Comparison of ENCODE assay signal across 8 cellular contexts in the genomic region with DNA sequence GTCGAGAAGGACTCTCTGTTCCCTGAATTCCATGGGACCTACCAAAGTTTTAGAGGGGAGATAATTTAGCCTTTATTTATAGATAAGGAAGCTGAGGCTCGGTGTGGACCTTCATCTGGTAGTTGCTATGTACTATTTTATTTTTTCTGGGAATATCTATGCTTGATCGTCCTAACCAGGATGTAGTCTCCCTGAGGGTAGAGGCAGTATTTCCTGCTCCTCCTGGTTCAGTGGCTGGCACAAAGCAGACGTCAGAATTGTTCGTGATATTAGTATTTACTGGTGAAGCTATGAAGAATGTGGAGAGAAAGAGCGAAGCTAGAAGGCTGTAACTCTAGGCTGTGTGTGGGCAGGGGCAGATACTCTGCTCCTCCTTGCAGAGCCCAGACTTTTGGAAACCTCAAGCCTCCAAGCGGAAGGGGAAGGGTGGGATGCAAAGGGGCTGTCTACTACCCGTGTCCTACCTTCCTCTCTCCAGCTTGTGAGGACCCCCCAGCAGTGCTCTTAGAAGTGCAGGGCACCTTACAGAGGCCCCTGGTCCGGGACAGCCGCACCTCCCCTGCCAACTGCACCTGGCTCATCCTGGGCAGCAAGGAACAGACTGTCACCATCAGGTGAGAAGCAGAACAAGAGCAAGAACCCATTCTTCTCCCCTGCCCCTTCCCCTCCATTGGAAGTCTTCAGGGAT. TPM values are rescaled to one million over a fixed set of nuclear protein-coding genes. Genes with fewer than 3 reads are reported as not detected.
A peak's percentile ranks its signal among the peaks of the same experiment; 100 is the strongest.
DNase-seq lines count a peak whose midpoint lies in the region; ATAC-seq and TF ChIP-seq lines count a peak whose summit lies in the region.

No MANE protein-coding gene starts in this region.

- TF ChIP-seq POLR2A in HCT116 (IDR thresholded peaks at IDR 0.05; ENCODE audit: borderline replicate concordance, extremely low read depth, insufficient read depth, insufficient read length) (no peak), spleen (IDR thresholded peaks at IDR 0.05) (no peak)

- TSS peak; percentile 48 for BruUV-seq in HCT116 (replicated peaks; lab: Mats Ljungman, UMichigan)

- CTCF ChIA-PET in HCT116 (lab: Charles Lee) = interaction anchor here (0.6 to 3.8 kb wide), 12 partner anchors 11 to 303 kb away, joined by 3 to 51 read pairs (median 4); a partner anchor contains a TSS
- CTCF ChIA-PET in activated CD8-positive, alpha-beta T cell treated with anti-CD3 and anti-CD28 coated beads, Interleukin-2, amount 10 ng/mL, durations not matched to agents 7 days and 5 days (lab: Charles Lee) = interaction anchor here (0.9 to 6.7 kb wide), 29 partner anchors 10 to 372 kb away, joined by 3 to 152 read pairs (median 7); a partner anchor contains a TSS

- intact Hi-C loops in HCT116 (cut with micrococcal nuclease) = loop anchor here (1.0 to 5.0 kb wide), 3 partner anchors 13 to 44 kb away; a partner anchor contains a TSS
- intact Hi-C loops in spleen (cut with DNase I; ENCODE audit: low total_unique reads) = no loop called here

- ATAC-seq in HCT116 = no peak
- ATAC-seq in activated CD8-positive, alpha-beta T cell treated with anti-CD3 and anti-CD28 coated beads, Interleukin-2, amount 10 ng/mL, durations not matched to agents 7 days and 5 days = no peak
- ATAC-seq in HG03097 (IDR thresholded peaks at IDR 0.05; ENCODE audit: low FRiP score, unreplicated experiment) = no peak

- no peak for TF ChIP-seq RAD21 in HCT116 (IDR thresholded peaks at IDR 0.05; ENCODE audit: low read depth)

- no peak for DNase-seq in HCT116 (ENCODE audit: low read depth, low spot score)
- DNase-seq in activated CD8-positive, alpha-beta T cell treated with anti-CD3 and anti-CD28 coated beads, Interleukin-2, amount 10 ng/mL, durations not matched to agents 7 days and 5 days = no peak
- DNase-seq in spleen = no peak
- DNase-seq in NCI-H146 treated with DMSO at 0.1 percent for 48 hours (lab: John Stamatoyannopoulos, UW; ENCODE audit: unreplicated experiment) = no peak
- DNase-seq in NCI-H2107 treated with DMSO at 0.1 percent for 48 hours (lab: John Stamatoyannopoulos, UW; ENCODE audit: unreplicated experiment) = no peak
- DNase-seq in GM19238 (ENCODE audit: insufficient read length, low spot score) = no peak

- H3K36me3 Mint-ChIP-seq in activated CD8-positive, alpha-beta T cell treated with anti-CD3 and anti-CD28 coated beads, Interleukin-2, amount 10 ng/mL, durations not matched to agents 7 days and 5 days (ENCODE audit: low read depth) = peaks cover 35% of the 10 kb centered on the region

- H3K27ac Mint-ChIP-seq in activated CD8-positive, alpha-beta T cell treated with anti-CD3 and anti-CD28 coated beads, Interleukin-2, amount 10 ng/mL, durations not matched to agents 7 days and 5 days = peak overlapping the region; percentile 85

- RAD21 ChIA-PET in HCT116 (lab: Charles Lee; ENCODE audit: low non-redundant PET in 1 of 2, low total read pairs in 2 of 2, uncharacterized antibody in 2 of 2, unreplicated experiment in 2 of 2) = interaction anchor here in 1 of 2 experiments (0.7 kb wide), 1 partner anchor 217 kb away, joined by 3 read pairs; no protein-coding TSS in a partner anchor

- no peaks in the 10 kb centered on the region for H4K20me1 ChIP-seq in HCT116 (ENCODE audit: insufficient read depth)

- peak overlapping the region; percentile 84 for H3K4me3 Mint-ChIP-seq in activated CD8-positive, alpha-beta T cell treated with anti-CD3 and anti-CD28 coated beads, Interleukin-2, amount 10 ng/mL, durations not matched to agents 7 days and 5 days

- peak overlapping the region; percentile 82 for H3K4me2 ChIP-seq in HCT116 (ENCODE audit: low read length)

- 54 to 67% (median 61%) methylated on average over 10 of the region's 10 CpGs for WGBS in spleen, 5 donors

- no peaks in the 10 kb centered on the region for H3K9me2 ChIP-seq in HCT116 (ENCODE audit: insufficient read depth)

- H3K9ac ChIP-seq in HCT116 (ENCODE audit: low read length) (peak overlapping the region; percentile 78), iPS-15b (ENCODE audit: low read depth, low read length) (peak overlapping the region; percentile 16)

- no peaks in the 10 kb centered on the region for H3K27me3 Mint-ChIP-seq in activated CD8-positive, alpha-beta T cell treated with anti-CD3 and anti-CD28 coated beads, Interleukin-2, amount 10 ng/mL, durations not matched to agents 7 days and 5 days (ENCODE audit: low read depth)

- H3K79me2 ChIP-seq in HCT116 (ENCODE audit: insufficient read depth, low read length) = no peaks in the 10 kb centered on the region

- H3K4me3 ChIP-seq in HCT116 (replicated peaks in 1 of 2; ENCODE audit: low read depth in 1 of 2, low read length in 2 of 2) = peak overlapping the region; percentile 71 to 89
- H3K4me3 ChIP-seq in iPS-15b (ENCODE audit: low read depth, low read length) = peak overlapping the region; percentile 84
- peak overlapping the region; percentile 70 to 97 (median 90) for H3K4me3 ChIP-seq in spleen

- TF ChIP-seq CTCF in HCT116 (IDR thresholded peaks at IDR 0.05 in 2 of 3, conservative IDR thresholded peaks at IDR 0.05 in 1 of 3; ENCODE audit: borderline replicate concordance in 1 of 3, insufficient read depth in 1 of 3, low read depth in 2 of 3, low read length in 2 of 3) = 0 out of 6 replicates have a peak, but pooled peaks of 1 of the 3 experiments have one; percentile 5
- no peak for TF ChIP-seq CTCF in spleen (IDR thresholded peaks at IDR 0.05 in 8 of 11, conservative IDR thresholded peaks at IDR 0.05 in 3 of 11)

- H3K27ac ChIP-seq in HCT116 (ENCODE audit: low read depth, low read length) (peak overlapping the region; percentile 98), spleen (peak overlapping the region; percentile 94 to 100 (median 100))

- POLR2A ChIA-PET in HCT116 (lab: Charles Lee) = interaction anchor here (1.0 to 3.0 kb wide), 2 partner anchors 9 to 14 kb away, joined by 5 to 24 read pairs; a partner anchor contains a TSS
- POLR2A ChIA-PET in activated CD8-positive, alpha-beta T cell treated with anti-CD3 and anti-CD28 coated beads, Interleukin-2, amount 10 ng/mL, durations not matched to agents 7 days and 5 days (lab: Charles Lee) = interaction anchor here (0.5 to 2.8 kb wide), 9 partner anchors 10 to 177 kb away, joined by 3 to 17 read pairs (median 7); a partner anchor contains a TSS

- no peaks in the 10 kb centered on the region for H3K9me3 Mint-ChIP-seq in activated CD8-positive, alpha-beta T cell treated with anti-CD3 and anti-CD28 coated beads, Interleukin-2, amount 10 ng/mL, durations not matched to agents 7 days and 5 days (ENCODE audit: insufficient read depth)

- H3K4me1 Mint-ChIP-seq in activated CD8-positive, alpha-beta T cell treated with anti-CD3 and anti-CD28 coated beads, Interleukin-2, amount 10 ng/mL, durations not matched to agents 7 days and 5 days (ENCODE audit: low read depth) = peaks cover 24% of the 10 kb centered on the region

- no peak overlapping the region for H2AFZ ChIP-seq in HCT116 (ENCODE audit: low read depth, low read length, poor library complexity, severe bottlenecking)

- H3K27me3 ChIP-seq in HCT116 (ENCODE audit: insufficient read depth, low read length) (no peaks in the 10 kb centered on the region), iPS-15b (ENCODE audit: control insufficient read depth, insufficient read depth, low read length) (no peaks in the 10 kb centered on the region), spleen (replicated peaks in 1 of 7) (no peaks in the 10 kb centered on the region)

- H3K4me1 ChIP-seq in HCT116 (ENCODE audit: control insufficient read depth in 1 of 2, insufficient read depth in 2 of 2, low read length in 2 of 2) (peaks cover 14 to 28% of the 10 kb centered on the region in 2 experiments), iPS-15b (ENCODE audit: control insufficient read depth, insufficient read depth, low read length) (peaks cover 9% of the 10 kb centered on the region), spleen (peaks cover 24 to 79% (median 44%) of the 10 kb centered on the region in 6 donors)

- H3K36me3 ChIP-seq in HCT116 (ENCODE audit: control insufficient read depth in 1 of 2, insufficient read depth in 2 of 2, low read length in 2 of 2) (peaks cover 3% of the 10 kb centered on the region in 2 experiments; a peak in 1 of 4 replicates), iPS-15b (ENCODE audit: control insufficient read depth, insufficient read depth, low read length) (peaks cover 11% of the 10 kb centered on the region), spleen (peaks cover 11 to 51% (median 48%) of the 10 kb centered on the region in 6 donors)

- H3K9me3 ChIP-seq in HCT116 (ENCODE audit: control insufficient read depth in 1 of 2, insufficient read depth in 1 of 2, low read depth in 1 of 2, low read length in 2 of 2) (no peaks in the 10 kb centered on the region), iPS-15b (ENCODE audit: control insufficient read depth, insufficient read depth, low read length) (no peaks in the 10 kb centered on the region), spleen (no peaks in the 10 kb centered on the region)

RNA-seq across cellular contexts. Expression of a gene that starts 1.4 kb away (rescaled TPM):
- total RNA-seq in HCT116 (2021; ENCODE audit: unreplicated experiment) = 42.7 TPM
- 61.8 and 77.1 TPM in 2 replicates for polyA plus RNA-seq in HCT116 (2012)
- 10 to 100 TPM; 37.1 to 40.7 TPM for total RNA-seq in activated CD8-positive, alpha-beta T cell treated with anti-CD3 and anti-CD28 coated beads, Interleukin-2, amount 10 ng/mL, durations not matched to agents 7 days and 5 days
- 100 to 1,000 TPM in 6 of 7 donors, 10 to 100 TPM in 1; 99.6 to 205 (median 110) TPM for total RNA-seq in spleen
- 10 to 100 TPM in 1 of 3 donors, 1 to 10 TPM in 2; 7.9 to 22.3 (median 8.9) TPM for polyA plus RNA-seq in spleen

RNA-seq across cellular contexts. Expression of a gene that starts 10.0 kb away (rescaled TPM):
- total RNA-seq in HCT116 (2021; ENCODE audit: unreplicated experiment) (0.47 TPM), spleen (1 to 10 TPM; 1.4 to 5.8 (median 3.0) TPM)
- 0.52 and 0.59 TPM in 2 replicates for polyA plus RNA-seq in HCT116 (2012)
- total RNA-seq in activated CD8-positive, alpha-beta T cell treated with anti-CD3 and anti-CD28 coated beads, Interleukin-2, amount 10 ng/mL, durations not matched to agents 7 days and 5 days = under 1 TPM; 0.21 to 0.61 TPM
- 1 to 10 TPM; 2.2 to 5.2 (median 3.4) TPM for polyA plus RNA-seq in spleen

RNA-seq across cellular contexts. Expression of a gene that starts 36.6 kb away (rescaled TPM):
- 17.8 TPM for total RNA-seq in HCT116 (2021; ENCODE audit: unreplicated experiment)
- 14.1 and 15.1 TPM in 2 replicates for polyA plus RNA-seq in HCT116 (2012)
- 1 to 10 TPM; 1.8 to 2.4 TPM for total RNA-seq in activated CD8-positive, alpha-beta T cell treated with anti-CD3 and anti-CD28 coated beads, Interleukin-2, amount 10 ng/mL, durations not matched to agents 7 days and 5 days
- total RNA-seq in spleen = 100 to 1,000 TPM in 1 of 7 donors, 10 to 100 TPM in 6; 42.6 to 126 (median 65.2) TPM
- 10 to 100 TPM in 2 of 3 donors, 1 to 10 TPM in 1; 6.6 to 30.8 (median 15.6) TPM for polyA plus RNA-seq in spleen

RNA-seq across cellular contexts. Expression of a gene that starts 43.3 kb away (rescaled TPM):
- total RNA-seq in HCT116 (2021; ENCODE audit: unreplicated experiment) = 134 TPM
- 93.4 and 124 TPM in 2 replicates for polyA plus RNA-seq in HCT116 (2012)
- 10 to 100 TPM; 93.9 to 97.3 TPM for total RNA-seq in activated CD8-positive, alpha-beta T cell treated with anti-CD3 and anti-CD28 coated beads, Interleukin-2, amount 10 ng/mL, durations not matched to agents 7 days and 5 days
- total RNA-seq in spleen = 100 to 1,000 TPM in 1 of 7 donors, 10 to 100 TPM in 6; 55.2 to 111 (median 62.8) TPM
- 100 to 1,000 TPM in 2 of 3 donors, 10 to 100 TPM in 1; 88.8 to 138 (median 137) TPM for polyA plus RNA-seq in spleen

RNA-seq across cellular contexts. Expression of a gene that starts 46.0 kb away (rescaled TPM):
- total RNA-seq in HCT116 (2021; ENCODE audit: unreplicated experiment) (67.2 TPM), spleen (100 to 1,000 TPM in 4 of 7 donors, 10 to 100 TPM in 3; 84.9 to 875 (median 103) TPM)
- polyA plus RNA-seq in HCT116 (2012) = 51.0 and 54.9 TPM in 2 replicates
- 10 to 100 TPM; 77.1 to 81.2 TPM for total RNA-seq in activated CD8-positive, alpha-beta T cell treated with anti-CD3 and anti-CD28 coated beads, Interleukin-2, amount 10 ng/mL, durations not matched to agents 7 days and 5 days
- polyA plus RNA-seq in spleen = 10 to 100 TPM; 19.0 to 40.3 (median 32.7) TPM
